11 cellular contexts compared by ENCODE assay signal in genomic region chr9:99595796-99596195, GRCh38.
DNase-seq lines count a peak whose midpoint lies in the region; ATAC-seq, FAIRE-seq and TF ChIP-seq lines count a peak whose summit lies in the region.
"Had no signal": no experiment of that assay in that cellular context is flagged by ENCODE, and none has a peak within 500 bp of the region (broad histone marks: within the 10 kb centered on the region; RNA-seq: fewer than 3 reads in every experiment).

No MANE protein-coding gene starts in this region.

- no peak for DNase-seq in GM18507 (ENCODE audit: extremely low spot score, insufficient read length, low read depth)
- DNase-seq in HepG2 (ENCODE audit: low spot score) = no peak
- DNase-seq in NCI-H2196 (lab: John Stamatoyannopoulos, UW; ENCODE audit: unreplicated experiment) = no peak
- DNase-seq in SHP77 (lab: John Stamatoyannopoulos, UW) = no peak
- DNase-seq in MCF 10A (ENCODE audit: unreplicated experiment) = no peak
- DNase-seq: activated naive CD4-positive, alpha-beta T cell treated with Interleukin-2 at 50 U/mL for 16 hours; NCI-H1092 had no signal

- H3K27ac ChIP-seq in HepG2 (ENCODE audit: extremely low read length, insufficient read depth, low read length) = no peak overlapping the region

- ATAC-seq in GM21526 (IDR thresholded peaks at IDR 0.05; ENCODE audit: low FRiP score, unreplicated experiment) (peak; percentile 50), HepG2 (no peak), HG02884 (IDR thresholded peaks at IDR 0.05; ENCODE audit: unreplicated experiment) (no peak)
- ATAC-seq: HCT116 had no signal

- H3K36me3 ChIP-seq in HepG2 (replicated peaks in 1 of 2; ENCODE audit: control insufficient read depth in 1 of 2, insufficient read depth in 2 of 2, low read length in 2 of 2) = no peaks in the 10 kb centered on the region

- no TSS peak for BruUV-seq in HepG2 (replicated peaks; lab: Mats Ljungman, UMichigan)
- BruUV-seq in MCF 10A (replicated peaks; lab: Mats Ljungman, UMichigan) = no TSS peak

- H3K4me3 ChIP-seq in HepG2 (replicated peaks in 1 of 3; ENCODE audit: insufficient read depth in 1 of 3, low read depth in 2 of 3, low read length in 3 of 3) = no peak overlapping the region

- TF ChIP-seq RAD21 in HepG2 (CRISPR knock-in tag; IDR thresholded peaks at IDR 0.05) = no peak

- TF ChIP-seq POLR2A in HepG2 (IDR thresholded peaks at IDR 0.05; ENCODE audit: insufficient read depth in 1 of 2, low read depth in 2 of 2, low read length in 2 of 2) = no peak

- no peak overlapping the region for H3K4me3 Mint-ChIP-seq in IgD-negative memory B cell
- H3K4me3 Mint-ChIP-seq in MCF 10A (ENCODE audit: unreplicated experiment) = no peak overlapping the region

- H3K36me3 Mint-ChIP-seq in IgD-negative memory B cell (no peaks in the 10 kb centered on the region), MCF 10A (ENCODE audit: insufficient read depth, unreplicated experiment) (no peaks in the 10 kb centered on the region)

- intact Hi-C loops in HepG2 (cut with micrococcal nuclease; ENCODE audit: unreplicated experiment) = no loop called here
- intact Hi-C loops in MCF 10A (cut with micrococcal nuclease) = no loop called here

- H3K27ac Mint-ChIP-seq in IgD-negative memory B cell (peak overlapping the region in 2 of 3 donors; percentile 42 to 88), MCF 10A (ENCODE audit: low read depth, unreplicated experiment) (no peak overlapping the region)

- in situ Hi-C loops in HepG2 (cut with HindIII; ENCODE audit: extremely low pct_ligation_motif_present, low pct_unique_long_range_greater_than_20kb) = no loop called here

- no peaks in the 10 kb centered on the region for H3K4me1 ChIP-seq in HepG2 (ENCODE audit: insufficient read depth, low read length)

- H3K4me2 ChIP-seq in HepG2 (ENCODE audit: low read depth, low read length) = no peak overlapping the region

- no peaks in the 10 kb centered on the region; a peak in 1 of 5 replicates for H3K27me3 ChIP-seq in HepG2 (ENCODE audit: control insufficient read depth in 1 of 2, insufficient read depth in 2 of 2, low read length in 2 of 2)

- CTCF ChIA-PET in HepG2 (lab: Yijun Ruan, JAX; ENCODE audit: low intra/inter-chr PET ratio, low total read pairs) = no interaction called here
- CTCF ChIA-PET in MCF 10A (lab: Yijun Ruan, JAX) = interaction anchor here (1.1 to 1.2 kb wide), 2 partner anchors 17 to 330 kb away, joined by 4 read pairs; no protein-coding TSS in a partner anchor

- FAIRE-seq in GM18507 (lab: Jason Lieb, UNC) (peak; percentile 75), HepG2 (lab: Jason Lieb, UNC) (no peak)

- POLR2A ChIA-PET in HepG2 (lab: Yijun Ruan, JAX) = no interaction called here
- POLR2A ChIA-PET in MCF 10A (lab: Yijun Ruan, JAX) = no interaction called here

- H3K9me3 Mint-ChIP-seq in IgD-negative memory B cell = peaks cover 0 to 3% (median 2%) of the 10 kb centered on the region in 3 donors
- H3K9me3 Mint-ChIP-seq in MCF 10A (ENCODE audit: unreplicated experiment) = no peaks in the 10 kb centered on the region

- H2AFZ ChIP-seq in HepG2 (ENCODE audit: low read length) = no peak overlapping the region

- no peaks in the 10 kb centered on the region for H3K79me2 ChIP-seq in HepG2 (ENCODE audit: insufficient read depth, low read length)

- peaks cover 2% of the 10 kb centered on the region for H3K27me3 Mint-ChIP-seq in IgD-negative memory B cell
- H3K27me3 Mint-ChIP-seq in MCF 10A (ENCODE audit: insufficient read depth, unreplicated experiment) = peaks cover 25% of the 10 kb centered on the region

- TF ChIP-seq CTCF in HepG2 (CRISPR knock-in tag; IDR thresholded peaks at IDR 0.05) = no peak
- TF ChIP-seq CTCF in MCF 10A (IDR thresholded peaks at IDR 0.05; ENCODE audit: unreplicated experiment) = no peak

- no peaks in the 10 kb centered on the region for H4K20me1 ChIP-seq in HepG2 (ENCODE audit: insufficient read depth, low read length)

- no peaks in the 10 kb centered on the region for H3K9me3 ChIP-seq in HepG2 (ENCODE audit: low read length)

- H3K4me1 Mint-ChIP-seq in IgD-negative memory B cell = peaks cover 13 to 37% (median 22%) of the 10 kb centered on the region in 3 donors
- H3K4me1 Mint-ChIP-seq in MCF 10A (ENCODE audit: insufficient read depth, unreplicated experiment) = no peaks in the 10 kb centered on the region

- TF ChIP-seq EP300 in HepG2 (IDR thresholded peaks at IDR 0.05; ENCODE audit: low read depth in 2 of 2, low read length in 2 of 2) (no peak), HepG2 (CRISPR knock-in tag; IDR thresholded peaks at IDR 0.05; ENCODE audit: borderline replicate concordance) (no peak)

- 6% methylated on average over 5 of the region's 5 CpGs for WGBS in HepG2 (ENCODE audit: low lambda C conversion rate)

- H3K9ac ChIP-seq in HepG2 (ENCODE audit: insufficient read depth, low read depth, low read length) = no peak overlapping the region

TF ChIP-seq in HepG2, 621 proteins besides CTCF, POLR2A, EP300 and RAD21:
- TF ChIP-seq STAT6 (CRISPR knock-in tag; IDR thresholded peaks at IDR 0.05; ENCODE audit: borderline replicate concordance) (no peak), ZNF441 (CRISPR knock-in tag; IDR thresholded peaks at IDR 0.05; ENCODE audit: borderline replicate concordance) (no peak), ZFP90 (CRISPR knock-in tag; IDR thresholded peaks at IDR 0.05; ENCODE audit: borderline replicate concordance) (no peak), MAFK (conservative IDR thresholded peaks at IDR 0.05 in 1 of 2, IDR thresholded peaks at IDR 0.05 in 1 of 2; ENCODE audit: low read length in 2 of 2) (no peak), CREB1 (IDR thresholded peaks at IDR 0.05) (peak; percentile 31; the same call in 1 of the 2 replicates), CREB1 (CRISPR knock-in tag; IDR thresholded peaks at IDR 0.05) (no peak), FOXO4 (CRISPR knock-in tag; conservative IDR thresholded peaks at IDR 0.05) (no peak)
